ENCODE assay signal across 8 cellular contexts in the genomic region with DNA sequence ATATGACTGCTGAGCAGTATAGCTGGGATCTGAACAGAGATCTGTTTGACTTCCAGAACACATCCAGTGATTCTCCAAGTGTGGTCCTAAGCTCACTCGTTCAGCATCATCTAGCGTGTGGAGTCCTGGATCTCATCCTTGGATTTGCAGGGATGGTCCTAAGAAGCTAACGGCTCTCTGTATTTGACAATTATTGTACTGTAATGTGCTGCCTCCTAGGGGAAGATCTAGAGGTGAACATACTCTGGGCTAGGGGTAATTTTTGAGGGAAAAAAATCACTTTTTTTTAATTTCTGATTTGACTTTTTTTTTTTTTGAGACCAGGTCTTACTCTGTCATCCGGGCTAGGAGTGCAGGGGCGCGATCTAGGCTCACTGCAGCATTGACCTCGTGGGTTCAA. TPM values are rescaled to one million over a fixed set of nuclear protein-coding genes. Genes with fewer than 3 reads are reported as not detected.
DNase-seq lines count a peak whose midpoint lies in the region; ATAC-seq and TF ChIP-seq lines count a peak whose summit lies in the region.
"Had no signal": no experiment of that assay in that cellular context is flagged by ENCODE, and none has a peak within 500 bp of the region (broad histone marks: within the 10 kb centered on the region; RNA-seq: fewer than 3 reads in every experiment).

No MANE protein-coding gene starts in this region.

- H3K79me2 ChIP-seq in SU-DHL-6 (ENCODE audit: insufficient read depth, low read length): no peaks in the 10 kb centered on the region
- H3K79me2 ChIP-seq in fibroblast of lung (ENCODE audit: control insufficient read depth, insufficient read depth, low read length): no peaks in the 10 kb centered on the region

- H3K9me3 ChIP-seq in SU-DHL-6 (ENCODE audit: insufficient read depth, low read length) (no peaks in the 10 kb centered on the region), fibroblast of lung (ENCODE audit: control insufficient read depth, insufficient read depth, low read depth, low read length) (no peaks in the 10 kb centered on the region)

- intact Hi-C loops in lower leg skin (cut with DNase I; ENCODE audit: low total_unique reads): loop anchor here (5.0 kb wide), 1 partner anchor 125 kb away; no protein-coding TSS in a partner anchor

- no peaks in the 10 kb centered on the region for H4K20me1 ChIP-seq in SU-DHL-6 (ENCODE audit: low read depth, low read length)
- H4K20me1 ChIP-seq in fibroblast of lung (ENCODE audit: control insufficient read depth, extremely low read depth, insufficient read depth, low read length): no peaks in the 10 kb centered on the region

- ATAC-seq in HG03139 (IDR thresholded peaks at IDR 0.05; ENCODE audit: unreplicated experiment): no peak

- no peak overlapping the region for H3K9ac ChIP-seq in SU-DHL-6 (ENCODE audit: low read length)
- no peak overlapping the region for H3K9ac ChIP-seq in fibroblast of lung (ENCODE audit: insufficient read depth, low read length)

- TF ChIP-seq CTCF in SU-DHL-6 (IDR thresholded peaks at IDR 0.05; ENCODE audit: insufficient read depth, low read length, poor library complexity, severe bottlenecking) (peak; percentile 44), fibroblast of lung (conservative IDR thresholded peaks at IDR 0.05 in 1 of 2, IDR thresholded peaks at IDR 0.05 in 1 of 2; ENCODE audit: low read depth in 1 of 2, low read length in 2 of 2) (peak; percentile 65 to 74), lower leg skin (IDR thresholded peaks at IDR 0.05) (no peak)

- TF ChIP-seq POLR2A in lower leg skin (IDR thresholded peaks at IDR 0.05): no peak

- no peaks in the 10 kb centered on the region for H3K27me3 ChIP-seq in SU-DHL-6 (ENCODE audit: low read length)
- no peaks in the 10 kb centered on the region for H3K27me3 ChIP-seq in fibroblast of lung (ENCODE audit: control insufficient read depth, insufficient read depth, low read length)

- no peak overlapping the region for H3K4me3 ChIP-seq in SU-DHL-6 (ENCODE audit: insufficient read depth, low read length, poor library complexity, severe bottlenecking)
- no peak overlapping the region for H3K4me3 ChIP-seq in fibroblast of lung (replicated peaks in 1 of 4; ENCODE audit: control extremely low read depth in 1 of 4, insufficient read depth in 1 of 4, low read depth in 3 of 4, low read length in 4 of 4)
- H3K4me3 ChIP-seq in lower leg skin (ENCODE audit: low read depth, poor library complexity, severe bottlenecking): no peak overlapping the region

- peaks cover 5% of the 10 kb centered on the region for H3K4me1 ChIP-seq in fibroblast of lung (ENCODE audit: control insufficient read depth, extremely low read depth, insufficient read depth, low read length)

- H3K9me2 ChIP-seq in SU-DHL-6 (replicated peaks; ENCODE audit: insufficient read depth, low read length): no peaks in the 10 kb centered on the region

- H3F3A ChIP-seq in SU-DHL-6 (ENCODE audit: insufficient read depth): peaks cover 18% of the 10 kb centered on the region

- H3K4me2 ChIP-seq in SU-DHL-6 (ENCODE audit: low read depth, low read length, poor library complexity, severe bottlenecking) (peak overlapping the region; percentile 85), fibroblast of lung (ENCODE audit: extremely low read depth, insufficient read depth, low read length) (no peak overlapping the region)

- 53 to 61% methylated on average over 7 of the region's 7 CpGs for WGBS in lower leg skin, 2 donors

- H3K36me3 ChIP-seq in SU-DHL-6 (ENCODE audit: low read length) (no peaks in the 10 kb centered on the region), fibroblast of lung (ENCODE audit: control insufficient read depth, insufficient read depth, low read length) (no peaks in the 10 kb centered on the region)

- no peak overlapping the region for H3K27ac ChIP-seq in SU-DHL-6 (ENCODE audit: low read depth, low read length)
- no peak overlapping the region for H3K27ac ChIP-seq in fibroblast of lung (ENCODE audit: insufficient read depth, low read length)

- H2AFZ ChIP-seq in SU-DHL-6 (ENCODE audit: low read depth, low read length, severe bottlenecking) (no peak overlapping the region), fibroblast of lung (ENCODE audit: low read length) (no peak overlapping the region)

- DNase-seq in D341Med (ENCODE audit: low spot score) (peak; percentile 55), HPDE6-E6E7 (ENCODE audit: extremely low spot score) (peak; percentile 41), fibroblast of lung (ENCODE audit: low read depth in 2 of 2) (peak; percentile 52 to 80), putamen (ENCODE audit: low spot score) (peak; percentile 39), lower leg skin (ENCODE audit: low spot score in 2 of 2) (no peak)

RNA-seq across cellular contexts. Expression of gene SLC26A2, which starts 1.5 kb away (rescaled TPM):
- total RNA-seq in fibroblast of lung: 11.6 and 15.7 TPM in 2 replicates
- 7.7 and 10.3 TPM in 2 replicates for polyA plus RNA-seq in fibroblast of lung
- polyA plus RNA-seq in fibroblast of lung (2012): 4.8 and 6.7 TPM in 2 replicates
- 9.2 and 17.6 TPM in 2 replicates for polyA minus RNA-seq in fibroblast of lung (ENCODE audit: low replicate concordance)
- 10 to 100 TPM in 3 of 4 donors, 1 to 10 TPM in 1; 8.4 to 56.5 (median 33.3) TPM for total RNA-seq in lower leg skin

RNA-seq across cellular contexts. Expression of gene PDE6A, which starts 17.4 kb away (rescaled TPM):
- total RNA-seq in fibroblast of lung (under 0.01 TPM in 2 replicates), lower leg skin (1 to 10 TPM in 1 of 4 donors, under 1 TPM in 2, not detected in 1; 0.04 to 1.0 (median 0.49) TPM)
- polyA plus RNA-seq in fibroblast of lung: 0.02 TPM in 1 of 2 replicates, not detected in the other
- polyA plus RNA-seq in fibroblast of lung (2012): not detected in 2 replicates
- not detected in 2 replicates for polyA minus RNA-seq in fibroblast of lung (ENCODE audit: low replicate concordance)
- total RNA-seq: T-helper 2 cell treated with Interferon-gamma antibody and Interleukin-4, amounts not matched to agents 100 ng/mL and 5 ng/mL, for 36 hours had no signal

RNA-seq across cellular contexts. Expression of gene TIGD6, which starts 38.4 kb away (rescaled TPM):
- 8.7 and 10.4 TPM in 2 replicates for total RNA-seq in fibroblast of lung
- 5.7 and 6.9 TPM in 2 replicates for polyA plus RNA-seq in fibroblast of lung
- polyA plus RNA-seq in fibroblast of lung (2012): 6.1 and 6.2 TPM in 2 replicates
- 2.7 and 4.8 TPM in 2 replicates for polyA minus RNA-seq in fibroblast of lung (ENCODE audit: low replicate concordance)
- total RNA-seq in lower leg skin: 1 to 10 TPM; 3.8 to 8.3 (median 6.0) TPM

RNA-seq across cellular contexts. Expression of gene HMGXB3, which starts 38.5 kb away (rescaled TPM):
- total RNA-seq in fibroblast of lung (25.9 and 29.9 TPM in 2 replicates), lower leg skin (10 to 100 TPM; 24.6 to 32.0 (median 26.1) TPM)
- polyA plus RNA-seq in fibroblast of lung: 31.5 and 35.3 TPM in 2 replicates
- 20.1 and 20.6 TPM in 2 replicates for polyA plus RNA-seq in fibroblast of lung (2012)
- polyA minus RNA-seq in fibroblast of lung (ENCODE audit: low replicate concordance): 56.7 and 74.4 TPM in 2 replicates

Comparison
In these comparisons a context has a peak if more than half of its experiments do, and no peak if none do; other contexts are left out.
1. DNase-seq: peak in D341Med (single experiment), HPDE6-E6E7 (single experiment), fibroblast of lung (2 of 2) and putamen (single experiment); none in lower leg skin (0 of 2).
2. CTCF ChIP-seq: peak in SU-DHL-6 (single experiment) and fibroblast of lung (2 of 2); none in lower leg skin (0 of 3).